Comparison of ENCODE assay signal across 30 cellular contexts in genomic region chr1:180381184-180381580, GRCh38.
"Had no signal": no experiment of that assay in that cellular context is flagged by ENCODE, and none has a peak within 500 bp of the region (broad histone marks: within the 10 kb centered on the region; RNA-seq: fewer than 3 reads in every experiment).

No MANE protein-coding gene starts in this region.

- H3K36me3 ChIP-seq: ascending aorta, gastroesophageal sphincter had no signal

- H3K27ac ChIP-seq: ascending aorta, esophagus squamous epithelium, gastroesophageal sphincter, heart right ventricle had no signal

- H3K27me3 ChIP-seq: ascending aorta, esophagus squamous epithelium, gastroesophageal sphincter, heart right ventricle had no signal

- FAIRE-seq: colon had no signal

- H3K4me3 Mint-ChIP-seq: activated CD4-positive, alpha-beta memory T cell treated with anti-CD3 and anti-CD28 coated beads, Interleukin-2, amount 10 ng/mL, durations not matched to agents 7 days and 5 days; activated CD4-positive, alpha-beta T cell treated with anti-CD3 and anti-CD28 coated beads for 36 hours; activated CD4-positive, alpha-beta T cell treated with anti-CD3 and anti-CD28 coated beads, Interleukin-2, amount 10 ng/mL, durations not matched to agents 24 days and 14 days; activated naive CD8-positive, alpha-beta T cell; activated T-cell treated with anti-CD3 and anti-CD28 coated beads, Interleukin-2, amount 50 U/mL, for 24 hours; effector memory CD8-positive, alpha-beta T cell; T-cell; T-helper 1 cell treated with Interleukin-12 subunit alpha and Interleukin-12 subunit beta and Interleukin-4 antibody, amounts not matched to agents 30 μg/mL and 1 μg/mL, for 36 hours had no signal

- H3K4me3 ChIP-seq: ascending aorta, esophagus squamous epithelium, gastroesophageal sphincter, heart right ventricle had no signal

- ATAC-seq: effector memory CD8-positive, alpha-beta T cell; gastroesophageal sphincter; heart right ventricle; T-cell had no signal

- H3K27ac Mint-ChIP-seq: activated CD4-positive, alpha-beta memory T cell treated with anti-CD3 and anti-CD28 coated beads, Interleukin-2, amount 10 ng/mL, durations not matched to agents 7 days and 5 days; activated CD4-positive, alpha-beta T cell treated with anti-CD3 and anti-CD28 coated beads for 36 hours; effector memory CD8-positive, alpha-beta T cell; T-cell; T-helper 1 cell treated with Interleukin-12 subunit alpha and Interleukin-12 subunit beta and Interleukin-4 antibody, amounts not matched to agents 30 μg/mL and 1 μg/mL, for 36 hours had no signal

- DNase-seq: activated CD4-positive, alpha-beta memory T cell treated with anti-CD3 and anti-CD28 coated beads, Interleukin-2, amount 10 ng/mL, durations not matched to agents 7 days and 5 days; activated CD4-positive, alpha-beta T cell treated with anti-CD3 and anti-CD28 coated beads for 36 hours; activated CD4-positive, alpha-beta T cell treated with anti-CD3 and anti-CD28 coated beads, Interleukin-2, amount 10 ng/mL, durations not matched to agents 24 days and 14 days; activated CD4-positive, alpha-beta T cell treated with anti-CD3 and anti-CD28 coated beads, Interleukin-2, amount 50 U/mL, for 4 hours; activated CD4-positive, CD25-positive, alpha-beta regulatory T cell; activated CD4-positive, CD25-positive, alpha-beta regulatory T cell treated with anti-CD3 and anti-CD28 coated beads, Interleukin-2, amount 50 U/mL, for 72 hours; activated CD8-positive, alpha-beta memory T cell treated with anti-CD3 and anti-CD28 coated beads, Interleukin-2, amount 50 U/mL, for 48 hours; activated effector memory CD4-positive, alpha-beta T cell treated with Interleukin-2 at 50 U/mL for 16 hours; activated gamma-delta T cell treated with Interleukin-2 at 50 U/mL for 16 hours; activated naive CD4-positive, alpha-beta T cell treated with anti-CD3 and anti-CD28 coated beads, Interleukin-2, amount 50 U/mL, for 16 hours; activated naive CD4-positive, alpha-beta T cell treated with Interleukin-2 at 50 U/mL for 16 hours; activated T-cell treated with anti-CD3 and anti-CD28 coated beads for 4 hours; activated T-cell treated with anti-CD3 and anti-CD28 coated beads, Interleukin-2, amount 50 U/mL, for 24 hours; activated T-cell treated with anti-CD3 and anti-CD28 coated beads, Interleukin-2, amount 50 U/mL, for 72 hours; caudate nucleus; cortex of kidney; dermis blood vessel endothelial cell; effector CD4-positive, alpha-beta T cell; effector memory CD8-positive, alpha-beta T cell; erythroblast; esophagus squamous epithelium; foreskin melanocyte; heart right ventricle; SW 1271; T-cell had no signal

- H3K4me1 ChIP-seq: ascending aorta, esophagus squamous epithelium, gastroesophageal sphincter, heart right ventricle had no signal

- H3K27me3 Mint-ChIP-seq: activated CD4-positive, alpha-beta memory T cell treated with anti-CD3 and anti-CD28 coated beads, Interleukin-2, amount 10 ng/mL, durations not matched to agents 7 days and 5 days; activated CD4-positive, alpha-beta T cell treated with anti-CD3 and anti-CD28 coated beads for 36 hours; activated CD4-positive, alpha-beta T cell treated with anti-CD3 and anti-CD28 coated beads, Interleukin-2, amount 10 ng/mL, durations not matched to agents 24 days and 14 days; activated naive CD8-positive, alpha-beta T cell; activated T-cell treated with anti-CD3 and anti-CD28 coated beads, Interleukin-2, amount 50 U/mL, for 24 hours; effector memory CD8-positive, alpha-beta T cell; T-cell had no signal
